ENCODE assay signal across 15 cellular contexts in the genomic region with DNA sequence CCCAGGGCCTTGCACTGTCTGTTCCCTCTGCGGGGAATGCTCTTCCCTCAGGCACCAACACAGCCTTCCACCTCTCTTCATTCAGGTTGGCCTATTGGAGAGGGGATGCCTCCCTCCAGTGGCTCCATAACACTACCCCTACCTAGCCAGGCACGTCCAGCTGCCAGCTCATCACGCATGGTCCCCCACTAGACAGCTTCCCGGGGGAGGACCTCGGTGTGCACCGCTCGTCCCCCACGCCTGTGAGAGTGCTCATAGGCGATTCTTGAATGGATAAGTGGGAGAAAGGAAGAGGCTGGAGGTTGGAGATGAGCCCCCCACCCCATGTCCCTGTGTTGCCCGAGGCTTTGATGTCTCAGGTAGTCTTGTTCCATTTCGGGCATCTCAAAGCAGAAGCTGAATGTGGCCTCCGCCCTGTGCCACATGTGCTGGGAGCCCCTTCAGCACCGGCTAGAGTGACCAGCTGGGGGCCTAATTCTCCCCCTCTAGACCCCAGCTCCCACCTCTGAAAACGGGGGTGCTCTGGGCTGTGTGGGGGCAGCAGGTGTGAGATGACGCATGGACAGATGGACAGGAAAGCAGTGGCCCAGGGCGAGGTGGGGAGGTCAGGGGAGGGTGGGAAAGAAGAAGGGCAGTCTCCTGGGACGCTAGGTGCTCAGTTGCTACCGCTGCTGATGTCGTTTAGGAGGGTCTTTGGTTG.
DNase-seq lines count a peak whose midpoint lies in the region; ATAC-seq and TF ChIP-seq lines count a peak whose summit lies in the region.
"Had no signal": no experiment of that assay in that cellular context is flagged by ENCODE, and none has a peak within 500 bp of the region (broad histone marks: within the 10 kb centered on the region; RNA-seq: fewer than 3 reads in every experiment).

No MANE protein-coding gene starts in this region.

- H3K36me3 Mint-ChIP-seq in CD14-positive monocyte, result no peaks in the 10 kb centered on the region
- H3K36me3 Mint-ChIP-seq: CD8-positive, alpha-beta memory T cell had no signal

- no peak overlapping the region for H3K27ac Mint-ChIP-seq in CD14-positive monocyte
- H3K27ac Mint-ChIP-seq: CD8-positive, alpha-beta memory T cell had no signal

- DNase-seq in CD14-positive monocyte (ENCODE audit: low spot score) (peak; percentile 31), RWPE2 (ENCODE audit: low spot score) (peak; percentile 75), lower lobe of right lung (peak; percentile 34), spleen (peak; percentile 64), DMS153 (lab: John Stamatoyannopoulos, UW) (no peak), suprapubic skin (ENCODE audit: low spot score in 2 of 2) (no peak)
- DNase-seq: BE2C, Caco-2, DMS53, GF-D8 had no signal

- no peak for ATAC-seq in RWPE2 (ENCODE audit: low read depth)
- ATAC-seq in lower lobe of right lung, result no peak
- no peak for ATAC-seq in HG03196 (IDR thresholded peaks at IDR 0.05; ENCODE audit: unreplicated experiment)
- ATAC-seq: HepG2 had no signal

- H3K4me1 ChIP-seq in RWPE2 (ENCODE audit: insufficient read depth, poor library complexity, severe bottlenecking) (no peaks in the 10 kb centered on the region), lower lobe of right lung (no peaks in the 10 kb centered on the region), spleen (no peaks in the 10 kb centered on the region), suprapubic skin (no peaks in the 10 kb centered on the region)
- H3K4me1 ChIP-seq: A549, BE2C, Caco-2, HAP-1 had no signal

- no peak for TF ChIP-seq EP300 in suprapubic skin (IDR thresholded peaks at IDR 0.05)

- no peak for TF ChIP-seq POLR2A in spleen (IDR thresholded peaks at IDR 0.05)
- no peak for TF ChIP-seq POLR2A in suprapubic skin (IDR thresholded peaks at IDR 0.05)

- H3K4me3 ChIP-seq in RWPE2 (ENCODE audit: severe bottlenecking) (no peak overlapping the region), lower lobe of right lung (no peak overlapping the region), spleen (no peak overlapping the region), suprapubic skin (no peak overlapping the region)
- H3K4me3 ChIP-seq: A549, HAP-1 had no signal

- peaks cover 4 to 8% (median 4%) of the 10 kb centered on the region in 3 donors for H3K27me3 Mint-ChIP-seq in CD14-positive monocyte (ENCODE audit: low read depth in 3 of 3)

- H3K4me1 Mint-ChIP-seq in CD14-positive monocyte, result no peaks in the 10 kb centered on the region
- H3K4me1 Mint-ChIP-seq: CD8-positive, alpha-beta memory T cell had no signal

- H3K9me3 ChIP-seq in RWPE2 (ENCODE audit: severe bottlenecking) (no peaks in the 10 kb centered on the region), lower lobe of right lung (no peaks in the 10 kb centered on the region), spleen (peaks cover 0 to 8% (median 0%) of the 10 kb centered on the region in 8 donors), suprapubic skin (no peaks in the 10 kb centered on the region)
- H3K9me3 ChIP-seq: A549, BE2C, Caco-2, HAP-1 had no signal

- 80 to 86% (median 81%) methylated on average over 18 to 19 of the region's 19 CpGs for WGBS in spleen, 5 donors
- WGBS in suprapubic skin, result 86% methylated on average over 18 of the region's 19 CpGs

- H3K4me3 Mint-ChIP-seq in CD14-positive monocyte, result no peak overlapping the region
- H3K4me3 Mint-ChIP-seq: CD8-positive, alpha-beta memory T cell had no signal

- no peak for TF ChIP-seq CTCF in CD14-positive monocyte (IDR thresholded peaks at IDR 0.05)
- no peak for TF ChIP-seq CTCF in RWPE2 (IDR thresholded peaks at IDR 0.05; ENCODE audit: poor library complexity, severe bottlenecking)
- no peak for TF ChIP-seq CTCF in lower lobe of right lung (IDR thresholded peaks at IDR 0.05)
- TF ChIP-seq CTCF in spleen (IDR thresholded peaks at IDR 0.05 in 8 of 11, conservative IDR thresholded peaks at IDR 0.05 in 3 of 11), result no peak
- no peak for TF ChIP-seq CTCF in suprapubic skin (IDR thresholded peaks at IDR 0.05)

- peaks cover 0 to 64% (median 28%) of the 10 kb centered on the region in 7 donors for H3K9me3 Mint-ChIP-seq in CD14-positive monocyte
- H3K9me3 Mint-ChIP-seq: CD8-positive, alpha-beta memory T cell had no signal

- H3K27ac ChIP-seq in RWPE2 (ENCODE audit: poor library complexity, severe bottlenecking) (no peak overlapping the region), lower lobe of right lung (no peak overlapping the region), spleen (no peak overlapping the region), suprapubic skin (no peak overlapping the region)
- H3K27ac ChIP-seq: A549 had no signal

- H3K36me3 ChIP-seq in RWPE2 (ENCODE audit: low read depth) (no peaks in the 10 kb centered on the region), lower lobe of right lung (no peaks in the 10 kb centered on the region), spleen (no peaks in the 10 kb centered on the region), suprapubic skin (no peaks in the 10 kb centered on the region)
- H3K36me3 ChIP-seq: BE2C, HAP-1 had no signal

- intact Hi-C loops in CD14-positive monocyte (cut with micrococcal nuclease) (no loop called here), lower lobe of right lung (cut with DNase I) (no loop called here), spleen (cut with DNase I; ENCODE audit: low total_unique reads) (no loop called here)

- no peaks in the 10 kb centered on the region for H3K27me3 ChIP-seq in RWPE2 (ENCODE audit: insufficient read depth, poor library complexity, severe bottlenecking)
- H3K27me3 ChIP-seq in lower lobe of right lung (ENCODE audit: low read depth), result peaks cover 12% of the 10 kb centered on the region
- peaks cover 0 to 30% (median 0%) of the 10 kb centered on the region in 7 donors for H3K27me3 ChIP-seq in spleen (replicated peaks in 1 of 7)
- peaks cover 53% of the 10 kb centered on the region for H3K27me3 ChIP-seq in suprapubic skin
- H3K27me3 ChIP-seq: BE2C had no signal

Comparison
In these comparisons a context has a peak if more than half of its experiments do, and no peak if none do; other contexts are left out.
1. DNase-seq: peak in CD14-positive monocyte (single experiment), RWPE2 (single experiment), lower lobe of right lung (single experiment) and spleen (single experiment); none in DMS153 (single experiment) and suprapubic skin (0 of 2).